Comparison of ENCODE assay signal across 21 cellular contexts in the genomic region with DNA sequence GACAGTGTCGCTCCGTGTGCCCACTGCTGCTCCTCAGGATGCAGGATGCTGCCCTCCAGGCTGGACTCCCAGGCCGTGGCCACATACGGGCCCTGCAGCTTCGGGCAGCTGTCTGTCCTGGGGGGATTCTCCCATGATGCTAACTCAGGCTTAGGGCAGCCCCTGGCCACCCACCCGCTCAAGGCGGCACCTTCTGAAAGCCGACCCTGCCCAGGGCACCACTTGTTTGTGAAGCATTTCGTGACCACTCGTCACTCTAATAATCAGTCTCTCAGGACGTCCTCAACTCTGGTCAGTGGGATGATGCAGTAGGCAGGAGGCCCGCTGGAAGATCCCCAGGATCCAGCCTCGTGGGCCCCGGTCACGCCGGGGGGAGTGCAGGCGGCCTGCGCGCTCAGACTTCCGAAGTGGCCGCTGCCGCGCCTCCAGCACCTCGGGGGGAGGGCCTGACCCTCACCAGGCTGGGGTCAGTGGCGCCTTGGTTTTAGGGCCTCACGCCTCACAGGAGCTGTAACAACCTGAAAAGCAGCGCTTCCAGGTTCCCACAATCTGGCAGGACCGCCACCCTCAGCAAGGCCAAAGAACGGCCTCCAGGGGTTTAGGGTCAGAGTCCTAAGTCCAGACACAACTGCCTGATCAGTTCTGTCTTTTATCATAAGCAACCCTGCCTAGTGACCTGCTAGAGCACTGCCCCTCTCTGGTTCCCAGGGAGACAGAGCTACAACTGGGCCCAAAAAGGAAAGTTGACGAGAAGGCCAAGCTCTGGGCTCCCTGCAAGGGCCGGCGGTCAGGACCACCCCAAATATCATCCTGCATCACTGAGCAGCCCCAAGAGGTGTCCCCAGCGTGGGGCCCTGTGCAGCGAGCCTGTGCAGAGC.
"Had no signal": no experiment of that assay in that cellular context is flagged by ENCODE, and none has a peak within 500 bp of the region (broad histone marks: within the 10 kb centered on the region; RNA-seq: fewer than 3 reads in every experiment).

No MANE protein-coding gene starts in this region.

- H3K4me3 Mint-ChIP-seq: activated naive CD8-positive, alpha-beta T cell treated with anti-CD3 and anti-CD28 coated beads, Interleukin-2, amount 10 ng/mL, durations not matched to agents 7 days and 5 days; naive thymus-derived CD8-positive, alpha-beta T cell had no signal

- H3K36me3 Mint-ChIP-seq: activated naive CD8-positive, alpha-beta T cell treated with anti-CD3 and anti-CD28 coated beads, Interleukin-2, amount 10 ng/mL, durations not matched to agents 7 days and 5 days had no signal

- H3K4me3 ChIP-seq: body of pancreas, left ventricle myocardium inferior, pancreas, transverse colon had no signal

- DNase-seq: activated CD4-positive, alpha-beta T cell treated with anti-CD3 and anti-CD28 coated beads for 1 hour; activated CD8-positive, alpha-beta memory T cell treated with anti-CD3 and anti-CD28 coated beads for 24 hours; activated CD8-positive, alpha-beta memory T cell treated with anti-CD3 and anti-CD28 coated beads, Interleukin-2, amount 50 U/mL, for 48 hours; activated gamma-delta T cell treated with Interleukin-2 at 50 U/mL for 16 hours; activated naive CD8-positive, alpha-beta T cell treated with anti-CD3 and anti-CD28 coated beads, Interleukin-2, amount 10 ng/mL, durations not matched to agents 7 days and 5 days; activated T-cell treated with anti-CD3 and anti-CD28 coated beads, Interleukin-2, amount 50 U/mL, for 48 hours; body of pancreas; erythroblast; foreskin melanocyte; glutamatergic neuron; hippocampal formation; left ventricle myocardium inferior; mesenchymal stem cell; naive thymus-derived CD8-positive, alpha-beta T cell; pancreas; stimulated activated CD8-positive, alpha-beta memory T cell treated with anti-CD3 and anti-CD28 coated beads, Interleukin-4, amount 100 ng/mL, for 48 hours; stimulated activated naive CD4-positive, alpha-beta T cell treated with Interleukin-2 at 50 U/mL for 16 hours; transverse colon; WERI-Rb-1 had no signal

- H3K27me3 Mint-ChIP-seq: activated naive CD8-positive, alpha-beta T cell treated with anti-CD3 and anti-CD28 coated beads, Interleukin-2, amount 10 ng/mL, durations not matched to agents 7 days and 5 days; naive thymus-derived CD8-positive, alpha-beta T cell had no signal

- H3K27me3 ChIP-seq: body of pancreas, pancreas, transverse colon had no signal

- H3K27ac ChIP-seq: body of pancreas, left ventricle myocardium inferior, pancreas, transverse colon, WERI-Rb-1 had no signal

- H3K9me3 ChIP-seq: body of pancreas, left ventricle myocardium inferior, pancreas, transverse colon had no signal

- H3K36me3 ChIP-seq: left ventricle myocardium inferior, pancreas, transverse colon had no signal

- H3K9me3 Mint-ChIP-seq: activated naive CD8-positive, alpha-beta T cell treated with anti-CD3 and anti-CD28 coated beads, Interleukin-2, amount 10 ng/mL, durations not matched to agents 7 days and 5 days; naive thymus-derived CD8-positive, alpha-beta T cell had no signal

- H3K27ac Mint-ChIP-seq: activated naive CD8-positive, alpha-beta T cell treated with anti-CD3 and anti-CD28 coated beads, Interleukin-2, amount 10 ng/mL, durations not matched to agents 7 days and 5 days had no signal

- FAIRE-seq: endometrium, keratinocyte, pancreas had no signal

- ATAC-seq: body of pancreas; naive thymus-derived CD8-positive, alpha-beta T cell; pancreas had no signal

- H3K4me1 ChIP-seq: body of pancreas, left ventricle myocardium inferior, pancreas, transverse colon had no signal
